ENCODE assay signal across 1 cellular context in the genomic region with DNA sequence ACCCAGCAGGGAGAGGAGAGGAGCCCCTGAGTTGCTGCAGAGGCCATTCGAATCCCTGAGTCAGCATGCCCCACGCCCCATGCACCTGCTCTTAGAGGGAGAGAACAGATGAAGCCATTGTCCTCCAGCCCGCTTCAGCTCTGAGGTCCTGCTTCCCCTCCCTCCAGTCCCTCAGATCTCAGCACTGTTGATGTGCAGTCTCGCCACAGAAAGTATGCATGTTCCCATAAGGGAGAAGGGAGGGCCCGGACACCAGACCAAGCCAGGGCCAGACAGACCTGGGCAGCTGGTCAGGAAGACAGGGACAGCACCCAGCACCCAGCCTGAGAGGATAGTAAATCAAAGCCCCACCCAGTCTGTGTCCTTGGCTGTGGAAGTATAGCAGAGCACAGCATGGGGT.
TF ChIP-seq lines count a peak whose summit lies in the region.

No MANE protein-coding gene starts in this region.

TF ChIP-seq in H1, 55 proteins besides CTCF, POLR2A, EP300 and RAD21:
- TF ChIP-seq CTBP2 (IDR thresholded peaks at IDR 0.05; ENCODE audit: borderline replicate concordance, insufficient read depth, insufficient read length, low read length), result no peak
- peak; percentile 42; the same call in 1 of the 2 replicates for TF ChIP-seq MAFK (IDR thresholded peaks at IDR 0.05; ENCODE audit: low read depth, low read length)
